ENCODE assay signal across 8 cellular contexts in genomic region chr13:44921931-44922758, GRCh38.
DNase-seq lines count a peak whose midpoint lies in the region; ATAC-seq, FAIRE-seq and TF ChIP-seq lines count a peak whose summit lies in the region.

No MANE protein-coding gene starts in this region.

- H3K36me3 Mint-ChIP-seq in effector memory CD8-positive, alpha-beta T cell (ENCODE audit: insufficient read depth), result no peaks in the 10 kb centered on the region

- no peaks in the 10 kb centered on the region for H3K27me3 ChIP-seq in bronchial epithelial cell (ENCODE audit: control insufficient read depth, insufficient read depth, low read length)
- H3K27me3 ChIP-seq in lung (ENCODE audit: control insufficient read depth, insufficient read depth), result no peaks in the 10 kb centered on the region

- H3K4me1 Mint-ChIP-seq in effector memory CD8-positive, alpha-beta T cell (ENCODE audit: low read depth in 2 of 2), result no peaks in the 10 kb centered on the region

- no peaks in the 10 kb centered on the region for H3K36me3 ChIP-seq in bronchial epithelial cell (ENCODE audit: control insufficient read depth, insufficient read depth, low read length)
- H3K36me3 ChIP-seq in lung (ENCODE audit: control insufficient read depth in 2 of 2, insufficient read depth in 2 of 2, low read length in 2 of 2), result no peaks in the 10 kb centered on the region

- DNase-seq in A549 (ENCODE audit: low read depth in 1 of 2, low spot score in 1 of 2), result peak; percentile 59 to 92
- peak; percentile 31 for DNase-seq in HTR-8/SVneo (ENCODE audit: insufficient read length, low spot score)
- DNase-seq in bronchial epithelial cell (ENCODE audit: low read depth), result peak; percentile 95
- peak; percentile 73 for DNase-seq in lung (ENCODE audit: low spot score)
- DNase-seq in NCI-H1436 (lab: John Stamatoyannopoulos, UW), result no peak
- no peak for DNase-seq in iPS-NIHi11 (ENCODE audit: low spot score)
- no peak for DNase-seq in effector memory CD8-positive, alpha-beta T cell

- peak; percentile 40 to 70; a peak in 5 of 6 replicates for ATAC-seq in A549
- ATAC-seq in lung (ENCODE audit: insufficient read depth, low FRiP score), result peak; percentile 22
- no peak for ATAC-seq in effector memory CD8-positive, alpha-beta T cell (replicated peaks)
- no peak for ATAC-seq in GM19324 (IDR thresholded peaks at IDR 0.05; ENCODE audit: low FRiP score, unreplicated experiment)

- TF ChIP-seq EP300 in A549 (IDR thresholded peaks at IDR 0.05), result no peak

- no peak for TF ChIP-seq RAD21 in A549 (conservative IDR thresholded peaks at IDR 0.05 in 1 of 2, IDR thresholded peaks at IDR 0.05 in 1 of 2)

- H3K27ac Mint-ChIP-seq in effector memory CD8-positive, alpha-beta T cell, result no peak overlapping the region

- POLR2A ChIA-PET in A549 (lab: Yijun Ruan, JAX), result interaction anchor here (0.9 kb wide), 1 partner anchor 105 kb away, joined by 3 read pairs; no protein-coding TSS in a partner anchor

- TF ChIP-seq POLR2A in A549 (IDR thresholded peaks at IDR 0.05; ENCODE audit: low read length), result no peak

- no peaks in the 10 kb centered on the region for H3K9me3 ChIP-seq in A549
- no peaks in the 10 kb centered on the region for H3K9me3 ChIP-seq in lung (ENCODE audit: control insufficient read depth in 2 of 2, insufficient read depth in 1 of 2, low read length in 1 of 2)

- TF ChIP-seq CTCF in A549 (IDR thresholded peaks at IDR 0.05), result no peak
- TF ChIP-seq CTCF in bronchial epithelial cell (IDR thresholded peaks at IDR 0.05; ENCODE audit: insufficient read depth, low read length, severe bottlenecking), result no peak
- TF ChIP-seq CTCF in lung (IDR thresholded peaks at IDR 0.05; ENCODE audit: control extremely low read depth, extremely low read depth), result no peak

- peak overlapping the region; percentile 77 for H3K4me2 ChIP-seq in A549

- H3K4me3 ChIP-seq in A549 (no peak overlapping the region; the same call in 2 of the 3 replicates), bronchial epithelial cell (ENCODE audit: low read depth, low read length) (no peak overlapping the region), lung (no peak overlapping the region)

- no peaks in the 10 kb centered on the region for H3K9me3 Mint-ChIP-seq in effector memory CD8-positive, alpha-beta T cell

- H3K27ac ChIP-seq in A549, result peak overlapping the region; percentile 92 to 96
- peak overlapping the region; percentile 80 to 86 for H3K27ac ChIP-seq in lung (ENCODE audit: low read depth in 1 of 2, low read length in 1 of 2)

- peaks cover 23 to 40% of the 10 kb centered on the region in 2 donors for H3K27me3 Mint-ChIP-seq in effector memory CD8-positive, alpha-beta T cell

- no peak overlapping the region for H3K4me3 Mint-ChIP-seq in effector memory CD8-positive, alpha-beta T cell

- H3K4me1 ChIP-seq in A549 (peaks cover 35% of the 10 kb centered on the region), lung (ENCODE audit: control insufficient read depth in 2 of 2, insufficient read depth in 2 of 2, low read length in 2 of 2) (peaks cover 3 to 6% of the 10 kb centered on the region in 2 donors)

- CTCF ChIA-PET in A549 (lab: Yijun Ruan, JAX), result interaction anchor here (1.0 to 1.7 kb wide), 5 partner anchors 17 to 331 kb away, joined by 3 to 4 read pairs (median 3); no protein-coding TSS in a partner anchor

- WGBS in A549 (ENCODE audit: missing lambda C conversion rate), result 0% methylated on average over 1 of the region's 2 CpGs
- 24 to 61% methylated on average over 2 of the region's 2 CpGs for WGBS in lung, 2 donors

- FAIRE-seq in A549 (lab: Jason Lieb, UNC) (no peak), HTR-8/SVneo (lab: Jason Lieb, UNC) (no peak), bronchial epithelial cell (lab: Jason Lieb, UNC) (no peak)

TF ChIP-seq in A549, 52 proteins besides CTCF, POLR2A, EP300 and RAD21:
- TF ChIP-seq MAFK (IDR thresholded peaks at IDR 0.05; ENCODE audit: partially characterized antibody) (peak; percentile 17), HEYL (CRISPR knock-in tag; IDR thresholded peaks at IDR 0.05) (no peak), HOXB13 (CRISPR knock-in tag; IDR thresholded peaks at IDR 0.05; ENCODE audit: low read depth) (no peak), MAX (IDR thresholded peaks at IDR 0.05) (peak; percentile 54), CBX8 (IDR thresholded peaks at IDR 0.05) (no peak), HOXB5 (CRISPR knock-in tag; IDR thresholded peaks at IDR 0.05) (no peak), MAZ (IDR thresholded peaks at IDR 0.05; ENCODE audit: borderline replicate concordance, low read depth, low read length) (no peak), JUNB (IDR thresholded peaks at IDR 0.05) (no peak), SMC3 (IDR thresholded peaks at IDR 0.05) (0 out of 3 replicates have a peak, but pooled peaks have one; percentile 3), HDAC2 (IDR thresholded peaks at IDR 0.05) (no peak), BCL3 (IDR thresholded peaks at IDR 0.05) (no peak), NFE2L2 (conservative IDR thresholded peaks at IDR 0.05; ENCODE audit: low read length) (no peak), CBX2 (IDR thresholded peaks at IDR 0.05; ENCODE audit: borderline replicate concordance, low read depth) (no peak), ELK1 (IDR thresholded peaks at IDR 0.05; ENCODE audit: low read depth, low read length) (no peak), ZFP36 (IDR thresholded peaks at IDR 0.05; ENCODE audit: borderline replicate concordance, partially characterized antibody) (no peak), FOSL2 (IDR thresholded peaks at IDR 0.05) (0 out of 2 replicates have a peak, but pooled peaks have one; percentile 12), FOSL2 (CRISPR knock-in tag; IDR thresholded peaks at IDR 0.05) (peak; percentile 65; the same call in 1 of the 2 replicates), RCOR1 (IDR thresholded peaks at IDR 0.05; ENCODE audit: low read depth, low read length) (no peak), ATOH8 (CRISPR knock-in tag; IDR thresholded peaks at IDR 0.05; ENCODE audit: low read depth) (no peak)
- TF ChIP-seq, protein P1, sequence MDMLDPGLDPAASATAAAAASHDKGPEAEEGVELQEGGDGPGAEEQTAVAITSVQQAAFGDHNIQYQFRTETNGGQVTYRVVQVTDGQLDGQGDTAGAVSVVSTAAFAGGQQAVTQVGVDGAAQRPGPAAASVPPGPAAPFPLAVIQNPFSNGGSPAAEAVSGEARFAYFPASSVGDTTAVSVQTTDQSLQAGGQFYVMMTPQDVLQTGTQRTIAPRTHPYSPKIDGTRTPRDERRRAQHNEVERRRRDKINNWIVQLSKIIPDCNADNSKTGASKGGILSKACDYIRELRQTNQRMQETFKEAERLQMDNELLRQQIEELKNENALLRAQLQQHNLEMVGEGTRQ (IDR thresholded peaks at IDR 0.05), result no peak

Comparison
In these comparisons a context has a peak if more than half of its experiments do, and no peak if none do; other contexts are left out.
1. ATAC-seq: peak in A549 (2 of 2) and lung (single experiment); none in effector memory CD8-positive, alpha-beta T cell (single experiment) and GM19324 (single experiment).
2. DNase-seq: peak in A549 (2 of 2), HTR-8/SVneo (single experiment), bronchial epithelial cell (single experiment) and lung (single experiment); none in NCI-H1436 (single experiment), iPS-NIHi11 (single experiment) and effector memory CD8-positive, alpha-beta T cell (0 of 3).